14 cellular contexts compared by ENCODE assay signal in genomic region chr17:79006794-79007503, GRCh38. TPM values are rescaled to one million over a fixed set of nuclear protein-coding genes. Genes with fewer than 3 reads are reported as not detected.
DNase-seq lines count a peak whose midpoint lies in the region; ATAC-seq and TF ChIP-seq lines count a peak whose summit lies in the region.
"Had no signal": no experiment of that assay in that cellular context is flagged by ENCODE, and none has a peak within 500 bp of the region (broad histone marks: within the 10 kb centered on the region; RNA-seq: fewer than 3 reads in every experiment).

No MANE protein-coding gene starts in this region.

- H3K27me3 ChIP-seq in CD8-positive, alpha-beta memory T cell (ENCODE audit: insufficient read depth, low read length, poor library complexity, severe bottlenecking): no peaks in the 10 kb centered on the region
- no peaks in the 10 kb centered on the region for H3K27me3 ChIP-seq in RWPE2 (ENCODE audit: insufficient read depth, poor library complexity, severe bottlenecking)

- CTCF ChIA-PET in CD8-positive, alpha-beta memory T cell (lab: Charles Lee): no interaction called here

- no peak for TF ChIP-seq CTCF in RWPE2 (IDR thresholded peaks at IDR 0.05; ENCODE audit: poor library complexity, severe bottlenecking)

- POLR2A ChIA-PET in CD8-positive, alpha-beta memory T cell (lab: Charles Lee): no interaction called here

- H3K4me1 Mint-ChIP-seq in CD8-positive, alpha-beta memory T cell: peaks cover 49 to 71% (median 52%) of the 10 kb centered on the region in 3 donors
- peaks cover 60 to 62% of the 10 kb centered on the region in 2 donors for H3K4me1 Mint-ChIP-seq in immature natural killer cell

- peaks cover 0 to 30% (median 3%) of the 10 kb centered on the region in 3 donors for H3K36me3 Mint-ChIP-seq in CD8-positive, alpha-beta memory T cell
- H3K36me3 Mint-ChIP-seq in immature natural killer cell: peaks cover 0 to 3% (median 0%) of the 10 kb centered on the region in 3 donors

- peak overlapping the region; percentile 17 to 89 (median 72) for H3K27ac Mint-ChIP-seq in CD8-positive, alpha-beta memory T cell
- H3K27ac Mint-ChIP-seq in immature natural killer cell: peak overlapping the region; percentile 16 to 90 (median 40)

- H3K27me3 Mint-ChIP-seq in CD8-positive, alpha-beta memory T cell: peaks cover 0 to 14% of the 10 kb centered on the region in 2 donors
- H3K27me3 Mint-ChIP-seq in immature natural killer cell (ENCODE audit: low read depth in 3 of 3): peaks cover 17 to 30% (median 20%) of the 10 kb centered on the region in 3 donors
- H3K27me3 Mint-ChIP-seq: memory B cell had no signal

- no peak overlapping the region for H3K27ac ChIP-seq in CD8-positive, alpha-beta memory T cell (ENCODE audit: low read depth, low read length)
- no peak overlapping the region for H3K27ac ChIP-seq in RWPE2 (ENCODE audit: poor library complexity, severe bottlenecking)

- H3K4me1 ChIP-seq in CD8-positive, alpha-beta memory T cell (ENCODE audit: insufficient read depth, low read length): peaks cover 49% of the 10 kb centered on the region
- peaks cover 38% of the 10 kb centered on the region for H3K4me1 ChIP-seq in RWPE2 (ENCODE audit: insufficient read depth, poor library complexity, severe bottlenecking)

- no peaks in the 10 kb centered on the region for H3K36me3 ChIP-seq in CD8-positive, alpha-beta memory T cell (ENCODE audit: insufficient read depth, low read length)
- H3K36me3 ChIP-seq in RWPE2 (ENCODE audit: low read depth): peaks cover 40% of the 10 kb centered on the region

- peaks cover 0 to 2% (median 0%) of the 10 kb centered on the region in 5 donors for H3K9me3 Mint-ChIP-seq in CD8-positive, alpha-beta memory T cell
- H3K9me3 Mint-ChIP-seq in immature natural killer cell: no peaks in the 10 kb centered on the region
- H3K9me3 Mint-ChIP-seq: memory B cell had no signal

- peak overlapping the region; percentile 47 to 95 (median 87) for H3K4me3 Mint-ChIP-seq in CD8-positive, alpha-beta memory T cell
- peak overlapping the region; percentile 60 to 95 (median 81) for H3K4me3 Mint-ChIP-seq in immature natural killer cell

- intact Hi-C loops in sciatic nerve (cut with DNase I): no loop called here

- H3K4me3 ChIP-seq in CD8-positive, alpha-beta memory T cell (ENCODE audit: low read length): no peak overlapping the region
- H3K4me3 ChIP-seq in RWPE2 (ENCODE audit: severe bottlenecking): no peak overlapping the region
- H3K4me3 ChIP-seq: skin epidermis had no signal

- no peak for DNase-seq in CD8-positive, alpha-beta memory T cell
- DNase-seq in RWPE2 (ENCODE audit: low spot score): peak; percentile 51
- DNase-seq in immature natural killer cell: no peak
- DNase-seq in sciatic nerve (ENCODE audit: low spot score): peak; percentile 54
- DNase-seq in stimulated activated CD4-positive, alpha-beta T cell treated with anti-CD3 and anti-CD28 coated beads, Interleukin-4, amount 100 ng/mL, for 4 hours: no peak
- no peak for DNase-seq in SIG-M5 (lab: John Stamatoyannopoulos, UW)
- DNase-seq: activated effector memory CD4-positive, alpha-beta T cell treated with Interleukin-2 at 50 U/mL for 16 hours; DMS 273 treated with DMSO at 0.1 percent for 48 hours; NCI-H1694 had no signal

- ATAC-seq in RWPE2 (ENCODE audit: low read depth): no peak
- ATAC-seq in sciatic nerve: no peak
- ATAC-seq in GM21723 (IDR thresholded peaks at IDR 0.05; ENCODE audit: unreplicated experiment): no peak
- no peak for ATAC-seq in HG03045 (IDR thresholded peaks at IDR 0.05; ENCODE audit: unreplicated experiment)

- no peaks in the 10 kb centered on the region for H3K9me3 ChIP-seq in CD8-positive, alpha-beta memory T cell (ENCODE audit: low read length)
- no peaks in the 10 kb centered on the region for H3K9me3 ChIP-seq in RWPE2 (ENCODE audit: severe bottlenecking)

RNA-seq across cellular contexts. Expression of gene CANT1, which starts 2.6 kb away (rescaled TPM):
- 10 to 100 TPM; 45.5 to 47.3 TPM for total RNA-seq in CD8-positive, alpha-beta memory T cell
- polyA plus RNA-seq in CD8-positive, alpha-beta memory T cell: 13.4 TPM
- polyA plus RNA-seq in immature natural killer cell: 1 to 10 TPM; 3.7 to 7.2 (median 4.6) TPM
- 28.9 TPM for total RNA-seq in sciatic nerve

RNA-seq across cellular contexts. Expression of gene C1QTNF1, which starts 17.0 kb away (rescaled TPM):
- total RNA-seq in CD8-positive, alpha-beta memory T cell: under 1 TPM in 1 of 2 experiments, not detected in 1; 0.22 TPM
- not detected for polyA plus RNA-seq in CD8-positive, alpha-beta memory T cell
- not detected for polyA plus RNA-seq in immature natural killer cell
- total RNA-seq in sciatic nerve: 22.6 TPM
- total RNA-seq: T-helper 2 cell treated with Interferon-gamma antibody and Interleukin-4, amounts not matched to agents 100 ng/mL and 5 ng/mL, for 36 hours had no signal

RNA-seq across cellular contexts. Expression of gene LGALS3BP, which starts 27.2 kb away (rescaled TPM):
- 1 to 10 TPM; 8.6 to 9.1 TPM for total RNA-seq in CD8-positive, alpha-beta memory T cell
- 23.1 TPM for polyA plus RNA-seq in CD8-positive, alpha-beta memory T cell
- 10 to 100 TPM in 1 of 3 donors, 1 to 10 TPM in 2; 3.4 to 10.2 (median 3.6) TPM for polyA plus RNA-seq in immature natural killer cell
- 147 TPM for total RNA-seq in sciatic nerve

Comparison
In these comparisons a context has a peak if more than half of its experiments do, and no peak if none do; other contexts are left out.
1. DNase-seq: peak in RWPE2 (single experiment) and sciatic nerve (single experiment); none in CD8-positive, alpha-beta memory T cell (0 of 5), immature natural killer cell (0 of 3), stimulated activated CD4-positive, alpha-beta T cell treated with anti-CD3 and anti-CD28 coated beads, Interleukin-4, amount 100 ng/mL, for 4 hours (0 of 2) and SIG-M5 (single experiment).
2. RNA of gene C1QTNF1, which starts 17.0 kb away (total RNA-seq): 22.6 TPM in sciatic nerve (single experiment); 0.22 TPM in CD8-positive, alpha-beta memory T cell; every median in the first group is over 10 times any median in the second.
3. RNA of gene LGALS3BP, which starts 27.2 kb away (total RNA-seq): 147 TPM in sciatic nerve (single experiment); 8.6 to 9.1 TPM in CD8-positive, alpha-beta memory T cell; every median in the first group is over 10 times any median in the second.